10 cellular contexts compared by ENCODE assay signal in genomic region chr6:77740380-77740779, GRCh38.
DNase-seq lines count a peak whose midpoint lies in the region; ATAC-seq, FAIRE-seq and TF ChIP-seq lines count a peak whose summit lies in the region.
"Had no signal": no experiment of that assay in that cellular context is flagged by ENCODE, and none has a peak within 500 bp of the region (broad histone marks: within the 10 kb centered on the region; RNA-seq: fewer than 3 reads in every experiment).

No MANE protein-coding gene starts in this region.

- BruUV-seq in endothelial cell of umbilical vein (replicated peaks; lab: Mats Ljungman, UMichigan) = no TSS peak

- DNase-seq in NCI-H2196 (lab: John Stamatoyannopoulos, UW; ENCODE audit: unreplicated experiment) = peak; percentile 1
- no peak for DNase-seq in NCI-H2196 treated with DMSO at 0.1 percent for 48 hours (lab: John Stamatoyannopoulos, UW; ENCODE audit: unreplicated experiment)
- peak; percentile 16 for DNase-seq in NCI-H460 (ENCODE audit: extremely low read depth, low read depth)
- peak; percentile 36 for DNase-seq in endothelial cell of umbilical vein (ENCODE audit: low read depth, low spot score)
- DNase-seq in spleen = no peak
- no peak for DNase-seq in NCI-H1436 (lab: John Stamatoyannopoulos, UW)

- WGBS in spleen, 5 donors = 13 to 31% (median 18%) methylated on average over 1 of the region's 1 CpG

- no peaks in the 10 kb centered on the region for H4K20me1 ChIP-seq in endothelial cell of umbilical vein (replicated peaks; ENCODE audit: control insufficient read depth, extremely low read depth, insufficient read depth, low read length)
- H4K20me1 ChIP-seq: BLaER1 treated with 17β-estradiol and CSF1 and Interleukin-3, amounts not matched to agents 10 nM and 100 nM had no signal

- no peak overlapping the region for H3K9ac ChIP-seq in endothelial cell of umbilical vein (replicated peaks; ENCODE audit: extremely low read depth, insufficient read depth, low read length)
- H3K9ac ChIP-seq: BLaER1 treated with 17β-estradiol and CSF1 and Interleukin-3, amounts not matched to agents 10 nM and 100 nM had no signal

- peak in 1 of 2 donors; percentile 23 for TF ChIP-seq CTCF in endothelial cell of umbilical vein (IDR thresholded peaks at IDR 0.05; ENCODE audit: extremely low read depth in 1 of 2, insufficient read depth in 1 of 2, low read depth in 1 of 2, low read length in 2 of 2)
- peak in 7 of 11 experiments; percentile 5 to 38 (median 22) for TF ChIP-seq CTCF in spleen (IDR thresholded peaks at IDR 0.05 in 8 of 11, conservative IDR thresholded peaks at IDR 0.05 in 3 of 11)

- CTCF ChIA-PET in endothelial cell of umbilical vein (lab: Charles Lee) = interaction anchor here (3.7 kb wide), 1 partner anchor 1070 kb away, joined by 36 read pairs; no protein-coding TSS in a partner anchor

- H2AFZ ChIP-seq in endothelial cell of umbilical vein (ENCODE audit: low read depth, low read length) = no peak overlapping the region

- dilution Hi-C loops in endothelial cell of umbilical vein (cut with MboI; ENCODE audit: extremely low pct_ligation_motif_present, low sequenced_read_pairs) = no loop called here

- H3K4me1 ChIP-seq in endothelial cell of umbilical vein (ENCODE audit: control insufficient read depth, extremely low read depth, insufficient read depth, low read length) (no peaks in the 10 kb centered on the region), spleen (no peaks in the 10 kb centered on the region)

- peak; percentile 72 for FAIRE-seq in endothelial cell of umbilical vein (lab: Jason Lieb, UNC)

- no peaks in the 10 kb centered on the region for H3K9me1 ChIP-seq in endothelial cell of umbilical vein (replicated peaks; ENCODE audit: control insufficient read depth, extremely low read depth, insufficient read depth, low read length)

- H3K27me3 ChIP-seq in endothelial cell of umbilical vein (ENCODE audit: control insufficient read depth in 2 of 2, insufficient read depth in 2 of 2, low read length in 2 of 2) (no peaks in the 10 kb centered on the region), spleen (replicated peaks in 1 of 7) (no peaks in the 10 kb centered on the region)
- H3K27me3 ChIP-seq: BLaER1 treated with 17β-estradiol and CSF1 and Interleukin-3, amounts not matched to agents 10 nM and 100 nM had no signal

- no peaks in the 10 kb centered on the region for H3K9me3 ChIP-seq in endothelial cell of umbilical vein (replicated peaks; ENCODE audit: control insufficient read depth, insufficient read depth, low read length)
- peaks cover 0 to 12% (median 2%) of the 10 kb centered on the region in 8 donors for H3K9me3 ChIP-seq in spleen
- H3K9me3 ChIP-seq: mucosa of descending colon had no signal

- ATAC-seq in GM19324 (IDR thresholded peaks at IDR 0.05; ENCODE audit: low FRiP score, unreplicated experiment) (no peak), GM21619 (IDR thresholded peaks at IDR 0.05; ENCODE audit: unreplicated experiment) (no peak)
- ATAC-seq: mucosa of descending colon had no signal

- intact Hi-C loops in endothelial cell of umbilical vein (cut with micrococcal nuclease) (loop anchor here (1.0 kb wide), 2 partner anchors 186 to 1070 kb away; no protein-coding TSS in a partner anchor), spleen (cut with DNase I; ENCODE audit: low total_unique reads) (no loop called here)

- TF ChIP-seq POLR2A in endothelial cell of umbilical vein (IDR thresholded peaks at IDR 0.05; ENCODE audit: low read depth, low read length) (no peak), spleen (IDR thresholded peaks at IDR 0.05) (no peak)

- H3K4me3 ChIP-seq in endothelial cell of umbilical vein (replicated peaks in 1 of 3; ENCODE audit: insufficient read depth in 1 of 3, low read depth in 1 of 3, low read length in 3 of 3) (no peak overlapping the region), spleen (no peak overlapping the region)
- H3K4me3 ChIP-seq: BLaER1 treated with 17β-estradiol and CSF1 and Interleukin-3, amounts not matched to agents 10 nM and 100 nM; mucosa of descending colon had no signal

- H3K27ac ChIP-seq in endothelial cell of umbilical vein (ENCODE audit: insufficient read depth, low read depth, low read length) (no peak overlapping the region), spleen (no peak overlapping the region)
- H3K27ac ChIP-seq: BLaER1 treated with 17β-estradiol and CSF1 and Interleukin-3, amounts not matched to agents 10 nM and 100 nM had no signal

- POLR2A ChIA-PET in endothelial cell of umbilical vein (lab: Charles Lee) = no interaction called here

- H3K79me2 ChIP-seq in endothelial cell of umbilical vein (ENCODE audit: control insufficient read depth, insufficient read depth, low read length) = no peaks in the 10 kb centered on the region

- no peak overlapping the region for H3K4me2 ChIP-seq in endothelial cell of umbilical vein (ENCODE audit: insufficient read depth, low read length)
- H3K4me2 ChIP-seq: BLaER1 treated with 17β-estradiol and CSF1 and Interleukin-3, amounts not matched to agents 10 nM and 100 nM had no signal

- no peaks in the 10 kb centered on the region for H3K36me3 ChIP-seq in endothelial cell of umbilical vein (ENCODE audit: control insufficient read depth in 2 of 2, extremely low read depth in 1 of 2, insufficient read depth in 2 of 2, low read length in 2 of 2)
- no peaks in the 10 kb centered on the region for H3K36me3 ChIP-seq in spleen
- H3K36me3 ChIP-seq: BLaER1 treated with 17β-estradiol and CSF1 and Interleukin-3, amounts not matched to agents 10 nM and 100 nM had no signal

TF ChIP-seq in endothelial cell of umbilical vein, 7 proteins besides CTCF, POLR2A, EP300 and RAD21:
- TF ChIP-seq FOS (IDR thresholded peaks at IDR 0.05; ENCODE audit: borderline replicate concordance, insufficient read depth, low read length) = no peak
- no peak for TF ChIP-seq MAX (IDR thresholded peaks at IDR 0.05; ENCODE audit: insufficient read depth, insufficient read length)
- TF ChIP-seq MYC (IDR thresholded peaks at IDR 0.05; ENCODE audit: low read depth, low read length) = no peak
- no peak for TF ChIP-seq POLR2AphosphoS5 (IDR thresholded peaks at IDR 0.05; ENCODE audit: insufficient read depth, low read depth, low read length)
- TF ChIP-seq EZH2 (IDR thresholded peaks at IDR 0.05; ENCODE audit: borderline replicate concordance, low read depth, low read length, severe bottlenecking) = no peak
- TF ChIP-seq GATA2 (IDR thresholded peaks at IDR 0.05; ENCODE audit: insufficient read depth, insufficient read length, low read depth, low read length) = no peak
- no peak for TF ChIP-seq JUN (IDR thresholded peaks at IDR 0.05; ENCODE audit: borderline replicate concordance, insufficient read depth, insufficient read length, low read depth)

Comparison
In these comparisons a context has a peak if more than half of its experiments do, and no peak if none do; other contexts are left out.
1. DNase-seq: peak in NCI-H2196 (single experiment), NCI-H460 (single experiment) and endothelial cell of umbilical vein (single experiment); none in NCI-H2196 treated with DMSO at 0.1 percent for 48 hours (single experiment), spleen (single experiment) and NCI-H1436 (single experiment).